Comparison of ENCODE assay signal across 28 cellular contexts in genomic region chrX:153681175-153681574, GRCh38. TPM values are rescaled to one million over a fixed set of nuclear protein-coding genes. Genes with fewer than 3 reads are reported as not detected.
DNase-seq lines count a peak whose midpoint lies in the region; ATAC-seq and TF ChIP-seq lines count a peak whose summit lies in the region.
"Had no signal": no experiment of that assay in that cellular context is flagged by ENCODE, and none has a peak within 500 bp of the region (broad histone marks: within the 10 kb centered on the region; RNA-seq: fewer than 3 reads in every experiment).

No MANE protein-coding gene starts in this region.

- H3K18ac ChIP-seq in H9 (ENCODE audit: insufficient read length, low read depth, low read length) = no peak overlapping the region

- peaks cover 17% of the 10 kb centered on the region for H3K9me3 Mint-ChIP-seq in GM23338
- H3K9me3 Mint-ChIP-seq in H9 = peaks cover 60 to 61% of the 10 kb centered on the region in 2 experiments
- H3K9me3 Mint-ChIP-seq in activated T-helper 17 cell treated with anti-CD3 and anti-CD28 coated beads, Interleukin-2, amount 50 U/mL, for 72 hours = no peaks in the 10 kb centered on the region
- H3K9me3 Mint-ChIP-seq: CD8-positive, alpha-beta memory T cell had no signal

- no peak overlapping the region for H2BK120ac ChIP-seq in H9 (ENCODE audit: low read depth, low read length, poor library complexity, severe bottlenecking)

- no peak overlapping the region for H3K9ac ChIP-seq in H9 (ENCODE audit: extremely low read depth, insufficient read length, low read length)
- H3K9ac ChIP-seq: KMS-11 had no signal

- H2BK20ac ChIP-seq in H9 (ENCODE audit: low read depth, low read length, poor library complexity, severe bottlenecking) = no peak overlapping the region

- H2AFZ ChIP-seq in GM23338 (no peak overlapping the region), H9 (ENCODE audit: low read length) (no peak overlapping the region)

- no peak for DNase-seq in GM23338 (ENCODE audit: low spot score)
- peak; percentile 22 for DNase-seq in H9
- peak; percentile 58 for DNase-seq in coronary artery (ENCODE audit: low spot score)
- DNase-seq in sciatic nerve (ENCODE audit: low spot score) = peak; percentile 45
- no peak for DNase-seq in stimulated activated naive CD4-positive, alpha-beta T cell (lab: John Stamatoyannopoulos, UW)
- DNase-seq in activated CD4-positive, alpha-beta T cell treated with anti-CD3 and anti-CD28 coated beads for 4 hours = no peak
- DNase-seq: BE2C; CD8-positive, alpha-beta memory T cell; DMS 273 treated with DMSO at 0.1 percent for 48 hours; DMS79; EL; GDM1; HFFc6; IMR-90; MM.1S; NCI-H1048; NCI-H1417 treated with DMSO at 0.1 percent for 48 hours; NCI-H1694 treated with DMSO at 0.1 percent for 48 hours; NCI-H2081; NCI-H226; NCI-H510A; NCI-H69; SHP77 had no signal

- no peak overlapping the region for H4K5ac ChIP-seq in H9 (ENCODE audit: insufficient read length, low read depth, low read length)

- no peaks in the 10 kb centered on the region for H3K79me1 ChIP-seq in H9 (ENCODE audit: insufficient read depth, low read depth, low read length, poor library complexity, severe bottlenecking)

- H4K91ac ChIP-seq in H9 (ENCODE audit: insufficient read length, low read depth, low read length) = no peak overlapping the region

- peaks cover 13% of the 10 kb centered on the region; the same call in 2 of the 3 replicates for H3K36me3 Mint-ChIP-seq in GM23338 (ENCODE audit: low read depth)
- peaks cover 10 to 25% (median 20%) of the 10 kb centered on the region in 3 experiments for H3K36me3 Mint-ChIP-seq in H9 (ENCODE audit: insufficient read depth in 1 of 3, low read depth in 3 of 3)
- no peaks in the 10 kb centered on the region for H3K36me3 Mint-ChIP-seq in activated T-helper 17 cell treated with anti-CD3 and anti-CD28 coated beads, Interleukin-2, amount 50 U/mL, for 72 hours (ENCODE audit: low read depth)
- H3K36me3 Mint-ChIP-seq: CD8-positive, alpha-beta memory T cell had no signal

- no peaks in the 10 kb centered on the region for H3F3A ChIP-seq in GM23338 (replicated peaks; ENCODE audit: low read depth)

- no peak overlapping the region for H3K4me3 ChIP-seq in GM23338
- H3K4me3 ChIP-seq in coronary artery = no peak overlapping the region

- peaks cover 6% of the 10 kb centered on the region for H3K9me3 ChIP-seq in H9 (ENCODE audit: control insufficient read depth, low read depth, low read length)
- H3K9me3 ChIP-seq: BE2C had no signal

- H3K4me2 ChIP-seq in GM23338 (no peak overlapping the region), H9 (ENCODE audit: insufficient read depth, insufficient read length, low read length) (no peak overlapping the region)
- H3K4me2 ChIP-seq: KMS-11 had no signal

- H3K4me1 Mint-ChIP-seq in GM23338 (peaks cover 10% of the 10 kb centered on the region), H9 (peaks cover 11 to 16% of the 10 kb centered on the region in 2 experiments)
- no peaks in the 10 kb centered on the region for H3K4me1 Mint-ChIP-seq in activated T-helper 17 cell treated with anti-CD3 and anti-CD28 coated beads, Interleukin-2, amount 50 U/mL, for 72 hours
- H3K4me1 Mint-ChIP-seq: CD8-positive, alpha-beta memory T cell had no signal

- no peak overlapping the region for H3K4ac ChIP-seq in H9 (ENCODE audit: low read depth, low read length)

- H4K20me1 ChIP-seq in GM23338 (replicated peaks; ENCODE audit: insufficient read depth) = no peaks in the 10 kb centered on the region
- H4K20me1 ChIP-seq in H9 (ENCODE audit: control insufficient read depth, insufficient read depth, insufficient read length) = no peaks in the 10 kb centered on the region

- peak; percentile 15 to 30; a peak in 2 of 4 replicates for TF ChIP-seq CTCF in GM23338 (conservative IDR thresholded peaks at IDR 0.05; ENCODE audit: low read depth in 2 of 2)
- TF ChIP-seq CTCF in H9 (conservative IDR thresholded peaks at IDR 0.05) = 0 out of 3 replicates have a peak, but pooled peaks have one; percentile 13
- TF ChIP-seq CTCF in coronary artery (IDR thresholded peaks at IDR 0.05) = no peak

- H3K23ac ChIP-seq in H9 (ENCODE audit: insufficient read length, low read depth, low read length) = no peak overlapping the region

- WGBS in H9 (ENCODE audit: extremely low coverage, insufficient read length, low lambda C conversion rate) = no CpG with 5 or more reads among the region's 12 CpGs

- no peaks in the 10 kb centered on the region for H3K9me2 ChIP-seq in GM23338 (ENCODE audit: insufficient read depth)

- H2BK12ac ChIP-seq in H9 (ENCODE audit: insufficient read length, low read depth, low read length) = no peak overlapping the region

- no peak overlapping the region for H3K27ac ChIP-seq in GM23338 (ENCODE audit: low read depth)
- no peak overlapping the region for H3K27ac ChIP-seq in H9 (ENCODE audit: insufficient read length, low read depth, low read length)
- no peak overlapping the region for H3K27ac ChIP-seq in coronary artery
- H3K27ac ChIP-seq: KMS-11, RWPE1 had no signal

- no peak overlapping the region for H3K56ac ChIP-seq in H9 (ENCODE audit: insufficient read length, low read depth, low read length)

- H2BK5ac ChIP-seq in H9 (ENCODE audit: insufficient read length, low read length) = no peak overlapping the region

- no peak overlapping the region for H2BK15ac ChIP-seq in H9 (ENCODE audit: low read depth, low read length)

- intact Hi-C loops in sciatic nerve (cut with DNase I) = no loop called here

- H3K27me3 ChIP-seq in GM23338 (ENCODE audit: insufficient read depth) = no peaks in the 10 kb centered on the region
- H3K27me3 ChIP-seq in H9 (ENCODE audit: insufficient read depth, low read length) = no peaks in the 10 kb centered on the region
- H3K27me3 ChIP-seq: BE2C had no signal

- peaks cover 5% of the 10 kb centered on the region for H3K27me3 Mint-ChIP-seq in GM23338 (ENCODE audit: insufficient read depth, low read depth, poor library complexity)
- H3K27me3 Mint-ChIP-seq in H9 (ENCODE audit: low read depth) = no peaks in the 10 kb centered on the region; the same call in 1 of the 2 replicates
- no peaks in the 10 kb centered on the region for H3K27me3 Mint-ChIP-seq in activated T-helper 17 cell treated with anti-CD3 and anti-CD28 coated beads, Interleukin-2, amount 50 U/mL, for 72 hours

- H3K4me3 Mint-ChIP-seq in GM23338 = no peak overlapping the region
- no peak overlapping the region for H3K4me3 Mint-ChIP-seq in H9
- H3K4me3 Mint-ChIP-seq in activated T-helper 17 cell treated with anti-CD3 and anti-CD28 coated beads, Interleukin-2, amount 50 U/mL, for 72 hours = no peak overlapping the region
- H3K4me3 Mint-ChIP-seq: CD14-positive monocyte; CD8-positive, alpha-beta memory T cell; HFFc6 had no signal

- H2AK5ac ChIP-seq in H9 (ENCODE audit: insufficient read length, low read length) = no peak overlapping the region

- no peak overlapping the region for H4K8ac ChIP-seq in H9 (replicated peaks; ENCODE audit: insufficient read length, low read depth, low read length)

- H3K79me2 ChIP-seq in GM23338 (replicated peaks; ENCODE audit: insufficient read depth) = no peaks in the 10 kb centered on the region
- H3K79me2 ChIP-seq in H9 (ENCODE audit: insufficient read depth, low read length) = no peaks in the 10 kb centered on the region

- H3K36me3 ChIP-seq in GM23338 (ENCODE audit: insufficient read depth) = no peaks in the 10 kb centered on the region
- H3K36me3 ChIP-seq: BE2C had no signal

- H3K4me1 ChIP-seq in GM23338 (ENCODE audit: insufficient read depth) (peaks cover 3% of the 10 kb centered on the region; the same call in 1 of the 2 replicates), H9 (ENCODE audit: insufficient read depth, low read length) (no peaks in the 10 kb centered on the region)
- H3K4me1 ChIP-seq: BE2C had no signal

- H3T11ph ChIP-seq in H9 (ENCODE audit: low read length) = no peak overlapping the region

- no peak for ATAC-seq in GM23338
- ATAC-seq in sciatic nerve = no peak
- no peak for ATAC-seq in activated T-helper 17 cell treated with anti-CD3 and anti-CD28 coated beads, Interleukin-2, amount 50 U/mL, for 72 hours (replicated peaks)
- no peak for ATAC-seq in GM21423 (IDR thresholded peaks at IDR 0.05; ENCODE audit: unreplicated experiment)

- H3K14ac ChIP-seq in H9 (ENCODE audit: insufficient read depth, low read length) = no peak overlapping the region

- no peak overlapping the region for H3K27ac Mint-ChIP-seq in GM23338
- H3K27ac Mint-ChIP-seq in H9 = no peak overlapping the region
- no peak overlapping the region for H3K27ac Mint-ChIP-seq in activated T-helper 17 cell treated with anti-CD3 and anti-CD28 coated beads, Interleukin-2, amount 50 U/mL, for 72 hours
- H3K27ac Mint-ChIP-seq: CD14-positive monocyte; CD8-positive, alpha-beta memory T cell; HFFc6 had no signal

- no peaks in the 10 kb centered on the region for H3K23me2 ChIP-seq in H9 (ENCODE audit: insufficient read length, low read depth, low read length, poor library complexity, severe bottlenecking)

RNA-seq across cellular contexts. Expression of gene SLC6A8, which starts 6.6 kb away (rescaled TPM):
- total RNA-seq in GM23338 (2014; rRNA removed; shearing (Covaris generic)) = 61.9 and 68.6 TPM in 2 replicates
- 19.5 and 22.2 TPM in 2 replicates for polyA plus RNA-seq in GM23338 (2016; fragmentation: Nextera tagmentation; extraction: Ambion mirVana)
- total RNA-seq in H9 (2021) (229 and 231 TPM in 2 replicates), sciatic nerve (23.2 TPM)
- total RNA-seq in activated T-helper 17 cell treated with anti-CD3 and anti-CD28 coated beads, Interleukin-2, amount 50 U/mL, for 72 hours = 10 to 100 TPM in 1 of 2 donors, 1 to 10 TPM in 1; 1.1 to 26.1 TPM

RNA-seq across cellular contexts. Expression of gene PNCK, which starts 7.6 kb away (rescaled TPM):
- total RNA-seq in GM23338 (2014; rRNA removed; shearing (Covaris generic)) = 5.4 and 11.9 TPM in 2 replicates
- 3.0 and 3.5 TPM in 2 replicates for polyA plus RNA-seq in GM23338 (2016; fragmentation: Nextera tagmentation; extraction: Ambion mirVana)
- 26.2 and 26.8 TPM in 2 replicates for total RNA-seq in H9 (2021)
- 1.6 TPM for total RNA-seq in sciatic nerve
- 10 to 100 TPM in 1 of 2 donors, 1 to 10 TPM in 1; 1.6 to 16.7 TPM for total RNA-seq in activated T-helper 17 cell treated with anti-CD3 and anti-CD28 coated beads, Interleukin-2, amount 50 U/mL, for 72 hours
- total RNA-seq: CD8-positive, alpha-beta memory T cell had no signal
- polyA plus RNA-seq: CD14-positive monocyte; CD8-positive, alpha-beta memory T cell had no signal

RNA-seq across cellular contexts. Expression of gene DUSP9, which starts 34.2 kb away (rescaled TPM):
- 3.4 and 3.9 TPM in 2 replicates for total RNA-seq in GM23338 (2014; rRNA removed; shearing (Covaris generic))
- 0.54 and 0.71 TPM in 2 replicates for polyA plus RNA-seq in GM23338 (2016; fragmentation: Nextera tagmentation; extraction: Ambion mirVana)
- total RNA-seq in H9 (2021) (2.3 and 2.4 TPM in 2 replicates), sciatic nerve (0.13 TPM)
- under 1 TPM in 1 of 2 donors, not detected in 1; 0.13 TPM for total RNA-seq in activated T-helper 17 cell treated with anti-CD3 and anti-CD28 coated beads, Interleukin-2, amount 50 U/mL, for 72 hours
- total RNA-seq: HFFc6 had no signal
- polyA plus RNA-seq: CD14-positive monocyte had no signal

RNA-seq across cellular contexts. Expression of gene BCAP31, which starts 43.0 kb away (rescaled TPM):
- total RNA-seq in GM23338 (2014; rRNA removed; shearing (Covaris generic)) = 85.0 and 104 TPM in 2 replicates
- 136 and 145 TPM in 2 replicates for polyA plus RNA-seq in GM23338 (2016; fragmentation: Nextera tagmentation; extraction: Ambion mirVana)
- total RNA-seq in H9 (2021) = 138 and 140 TPM in 2 replicates
- total RNA-seq in sciatic nerve = 124 TPM
- total RNA-seq in activated T-helper 17 cell treated with anti-CD3 and anti-CD28 coated beads, Interleukin-2, amount 50 U/mL, for 72 hours = 100 to 1,000 TPM; 115 to 170 TPM

RNA-seq across cellular contexts. Expression of gene ABCD1, which starts 43.5 kb away (rescaled TPM):
- total RNA-seq in GM23338 (2014; rRNA removed; shearing (Covaris generic)) = 4.0 and 8.9 TPM in 2 replicates
- 2.4 and 2.9 TPM in 2 replicates for polyA plus RNA-seq in GM23338 (2016; fragmentation: Nextera tagmentation; extraction: Ambion mirVana)
- total RNA-seq in H9 (2021) (10.2 and 11.1 TPM in 2 replicates), sciatic nerve (10.1 TPM)
- total RNA-seq in activated T-helper 17 cell treated with anti-CD3 and anti-CD28 coated beads, Interleukin-2, amount 50 U/mL, for 72 hours = 1 to 10 TPM; 6.7 to 9.4 TPM

Comparison
In these comparisons a context has a peak if more than half of its experiments do, and no peak if none do; other contexts are left out.
1. DNase-seq: peak in H9 (single experiment), coronary artery (single experiment) and sciatic nerve (single experiment); none in GM23338 (single experiment), stimulated activated naive CD4-positive, alpha-beta T cell (0 of 6) and activated CD4-positive, alpha-beta T cell treated with anti-CD3 and anti-CD28 coated beads for 4 hours (0 of 2).